Comparison of ENCODE assay signal across 1 cellular context in the genomic region with DNA sequence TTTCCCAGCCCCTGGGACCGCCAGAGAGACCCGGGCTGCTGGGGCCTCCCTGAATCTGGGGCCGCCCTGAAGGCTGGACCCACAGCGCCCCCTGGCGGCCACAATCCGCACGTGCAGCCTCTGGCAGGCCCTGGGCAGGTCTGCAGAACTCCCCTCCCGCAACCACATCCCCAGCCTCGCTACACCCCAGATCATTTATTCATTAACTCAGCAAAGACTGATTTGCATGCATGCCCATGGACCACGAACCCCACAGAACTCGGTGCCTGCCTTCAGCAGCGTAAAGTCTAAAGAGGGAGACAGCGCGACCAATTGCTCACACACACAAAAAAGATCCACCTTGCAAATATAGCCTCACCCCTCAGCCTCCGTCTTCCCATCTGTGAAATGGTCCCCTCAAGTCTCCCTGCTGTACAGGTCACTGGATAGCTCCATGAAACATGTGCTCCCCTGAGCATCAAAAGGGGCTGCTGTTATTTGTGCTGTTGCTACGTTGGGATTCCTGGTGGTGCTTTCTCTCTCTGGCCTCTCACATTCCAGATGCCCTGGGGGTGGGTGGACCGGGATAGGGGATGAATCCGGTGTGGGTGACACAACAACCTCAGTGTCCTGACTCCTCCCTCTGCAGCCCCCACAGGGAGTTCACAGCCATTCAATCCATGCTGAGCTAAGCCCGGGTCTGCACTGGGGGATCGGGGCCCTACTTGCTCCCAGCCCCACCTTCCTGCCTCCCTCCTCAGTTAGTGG.
A peak's percentile ranks its signal among the peaks of the same experiment; 100 is the strongest.
TF ChIP-seq lines count a peak whose summit lies in the region.

No MANE protein-coding gene starts in this region.

TF ChIP-seq in HepG2, 621 proteins besides CTCF, POLR2A, EP300 and RAD21 (continued from another document):
- no peak; the same call in 1 of the 2 replicates for TF ChIP-seq ZNF574 (CRISPR knock-in tag; IDR thresholded peaks at IDR 0.05)
- 0 out of 2 replicates have a peak, but pooled peaks have one; percentile 27 for TF ChIP-seq ZNF280D (CRISPR knock-in tag; IDR thresholded peaks at IDR 0.05)
- TF ChIP-seq SAP130 (CRISPR knock-in tag; IDR thresholded peaks at IDR 0.05; ENCODE audit: low read depth), result no peak; the same call in 1 of the 2 replicates
- no peak for TF ChIP-seq SP2 (CRISPR knock-in tag; IDR thresholded peaks at IDR 0.05)
- no peak for TF ChIP-seq HIC2 (CRISPR knock-in tag; IDR thresholded peaks at IDR 0.05; ENCODE audit: low read depth)
- TF ChIP-seq MYC (CRISPR knock-in tag; IDR thresholded peaks at IDR 0.05; ENCODE audit: borderline replicate concordance), result 0 out of 2 replicates have a peak, but pooled peaks have one; percentile 2
- TF ChIP-seq ZNF761 (CRISPR knock-in tag; conservative IDR thresholded peaks at IDR 0.05), result 0 out of 2 replicates have a peak, but pooled peaks have one; percentile 22
- TF ChIP-seq PHF8 (CRISPR knock-in tag; IDR thresholded peaks at IDR 0.05), result no peak
- 0 out of 2 replicates have a peak, but pooled peaks have one; percentile 63 for TF ChIP-seq KDM1A (CRISPR knock-in tag; IDR thresholded peaks at IDR 0.05)
- TF ChIP-seq SOX6 (IDR thresholded peaks at IDR 0.05), result no peak
- TF ChIP-seq SOX6 (CRISPR knock-in tag; IDR thresholded peaks at IDR 0.05), result peak; percentile 36; the same call in 1 of the 2 replicates
- TF ChIP-seq ZNF564 (CRISPR knock-in tag; IDR thresholded peaks at IDR 0.05), result no peak
- TF ChIP-seq, protein P1, sequence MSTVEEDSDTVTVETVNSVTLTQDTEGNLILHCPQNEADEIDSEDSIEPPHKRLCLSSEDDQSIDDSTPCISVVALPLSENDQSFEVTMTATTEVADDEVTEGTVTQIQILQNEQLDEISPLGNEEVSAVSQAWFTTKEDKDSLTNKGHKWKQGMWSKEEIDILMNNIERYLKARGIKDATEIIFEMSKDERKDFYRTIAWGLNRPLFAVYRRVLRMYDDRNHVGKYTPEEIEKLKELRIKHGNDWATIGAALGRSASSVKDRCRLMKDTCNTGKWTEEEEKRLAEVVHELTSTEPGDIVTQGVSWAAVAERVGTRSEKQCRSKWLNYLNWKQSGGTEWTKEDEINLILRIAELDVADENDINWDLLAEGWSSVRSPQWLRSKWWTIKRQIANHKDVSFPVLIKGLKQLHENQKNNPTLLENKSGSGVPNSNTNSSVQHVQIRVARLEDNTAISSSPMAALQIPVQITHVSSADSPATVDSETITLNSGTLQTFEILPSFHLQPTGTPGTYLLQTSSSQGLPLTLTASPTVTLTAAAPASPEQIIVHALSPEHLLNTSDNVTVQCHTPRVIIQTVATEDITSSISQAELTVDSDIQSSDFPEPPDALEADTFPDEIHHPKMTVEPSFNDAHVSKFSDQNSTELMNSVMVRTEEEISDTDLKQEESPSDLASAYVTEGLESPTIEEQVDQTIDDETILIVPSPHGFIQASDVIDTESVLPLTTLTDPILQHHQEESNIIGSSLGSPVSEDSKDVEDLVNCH (CRISPR knock-in tag; IDR thresholded peaks at IDR 0.05), result no peak
- TF ChIP-seq, protein P2, sequence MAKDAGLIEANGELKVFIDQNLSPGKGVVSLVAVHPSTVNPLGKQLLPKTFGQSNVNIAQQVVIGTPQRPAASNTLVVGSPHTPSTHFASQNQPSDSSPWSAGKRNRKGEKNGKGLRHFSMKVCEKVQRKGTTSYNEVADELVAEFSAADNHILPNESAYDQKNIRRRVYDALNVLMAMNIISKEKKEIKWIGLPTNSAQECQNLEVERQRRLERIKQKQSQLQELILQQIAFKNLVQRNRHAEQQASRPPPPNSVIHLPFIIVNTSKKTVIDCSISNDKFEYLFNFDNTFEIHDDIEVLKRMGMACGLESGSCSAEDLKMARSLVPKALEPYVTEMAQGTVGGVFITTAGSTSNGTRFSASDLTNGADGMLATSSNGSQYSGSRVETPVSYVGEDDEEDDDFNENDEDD (CRISPR knock-in tag; IDR thresholded peaks at IDR 0.05; ENCODE audit: borderline replicate concordance), result no peak
- no peak for TF ChIP-seq SRY (CRISPR knock-in tag; IDR thresholded peaks at IDR 0.05)
- TF ChIP-seq SP140L (CRISPR knock-in tag; IDR thresholded peaks at IDR 0.05; ENCODE audit: borderline replicate concordance), result no peak
- 0 out of 2 replicates have a peak, but pooled peaks have one; percentile 31 for TF ChIP-seq HOXD1 (CRISPR knock-in tag; IDR thresholded peaks at IDR 0.05)
- no peak for TF ChIP-seq JUND (CRISPR knock-in tag; IDR thresholded peaks at IDR 0.05)
- TF ChIP-seq SMC3 (IDR thresholded peaks at IDR 0.05; ENCODE audit: low read length), result peak; percentile 54; the same call in 1 of the 2 replicates
- no peak for TF ChIP-seq EEA1 (CRISPR knock-in tag; IDR thresholded peaks at IDR 0.05; ENCODE audit: borderline replicate concordance)
- no peak for TF ChIP-seq REPIN1 (CRISPR knock-in tag; IDR thresholded peaks at IDR 0.05; ENCODE audit: borderline replicate concordance, low read depth)
- TF ChIP-seq ZNF768 (CRISPR knock-in tag; IDR thresholded peaks at IDR 0.05), result peak; percentile 29; the same call in 1 of the 2 replicates
- no peak for TF ChIP-seq CBX5 (CRISPR knock-in tag; IDR thresholded peaks at IDR 0.05; ENCODE audit: borderline replicate concordance)
